ENCODE assay signal across 24 cellular contexts in genomic region chr6:15586528-15586927, GRCh38.
DNase-seq lines count a peak whose midpoint lies in the region; ATAC-seq and TF ChIP-seq lines count a peak whose summit lies in the region.
"Had no signal": no experiment of that assay in that cellular context is flagged by ENCODE, and none has a peak within 500 bp of the region (broad histone marks: within the 10 kb centered on the region; RNA-seq: fewer than 3 reads in every experiment).

No MANE protein-coding gene starts in this region.

- no peak for TF ChIP-seq CTCF in activated CD8-positive, alpha-beta T cell treated with anti-CD3 and anti-CD28 coated beads for 36 hours (IDR thresholded peaks at IDR 0.05)
- no peak for TF ChIP-seq CTCF in brain (conservative IDR thresholded peaks at IDR 0.05)

- POLR2A ChIA-PET in activated CD8-positive, alpha-beta T cell treated with anti-CD3 and anti-CD28 coated beads for 36 hours (lab: Charles Lee): no interaction called here
- POLR2A ChIA-PET in activated CD8-positive, alpha-beta T cell treated with anti-CD3 and anti-CD28 coated beads, Interleukin-2, amount 10 ng/mL, durations not matched to agents 7 days and 5 days (lab: Charles Lee): no interaction called here

- no peaks in the 10 kb centered on the region for H3K9me3 Mint-ChIP-seq in activated CD8-positive, alpha-beta T cell treated with anti-CD3 and anti-CD28 coated beads for 36 hours
- H3K9me3 Mint-ChIP-seq in activated CD8-positive, alpha-beta T cell treated with anti-CD3 and anti-CD28 coated beads, Interleukin-2, amount 10 ng/mL, durations not matched to agents 7 days and 5 days (ENCODE audit: insufficient read depth): no peaks in the 10 kb centered on the region
- H3K9me3 Mint-ChIP-seq in brain: no peaks in the 10 kb centered on the region
- H3K9me3 Mint-ChIP-seq: stimulated activated naive CD8-positive, alpha-beta T cell treated with anti-CD3 and anti-CD28 coated beads, Interleukin-15, amount 100 ng/mL, for 72 hours had no signal

- CTCF ChIA-PET in activated CD8-positive, alpha-beta T cell treated with anti-CD3 and anti-CD28 coated beads for 36 hours (lab: Charles Lee): interaction anchor here (0.6 to 1.1 kb wide), 3 partner anchors 11 to 143 kb away, joined by 3 read pairs; no protein-coding TSS in a partner anchor
- CTCF ChIA-PET in activated CD8-positive, alpha-beta T cell treated with anti-CD3 and anti-CD28 coated beads, Interleukin-2, amount 10 ng/mL, durations not matched to agents 7 days and 5 days (lab: Charles Lee): interaction anchor here (1.1 kb wide), 1 partner anchor 37 kb away, joined by 3 read pairs; no protein-coding TSS in a partner anchor

- H3K4me3 Mint-ChIP-seq in activated CD8-positive, alpha-beta T cell treated with anti-CD3 and anti-CD28 coated beads for 36 hours: no peak overlapping the region
- H3K4me3 Mint-ChIP-seq in activated CD8-positive, alpha-beta T cell treated with anti-CD3 and anti-CD28 coated beads, Interleukin-2, amount 10 ng/mL, durations not matched to agents 7 days and 5 days: no peak overlapping the region
- H3K4me3 Mint-ChIP-seq in brain: peak overlapping the region; percentile 5 to 81 (median 9)
- H3K4me3 Mint-ChIP-seq: stimulated activated naive CD8-positive, alpha-beta T cell treated with anti-CD3 and anti-CD28 coated beads, Interleukin-15, amount 100 ng/mL, for 72 hours; T-helper 17 cell had no signal

- H3K36me3 Mint-ChIP-seq in activated CD8-positive, alpha-beta T cell treated with anti-CD3 and anti-CD28 coated beads for 36 hours (ENCODE audit: low read depth): no peaks in the 10 kb centered on the region
- H3K36me3 Mint-ChIP-seq in activated CD8-positive, alpha-beta T cell treated with anti-CD3 and anti-CD28 coated beads, Interleukin-2, amount 10 ng/mL, durations not matched to agents 7 days and 5 days (ENCODE audit: low read depth): no peaks in the 10 kb centered on the region
- H3K36me3 Mint-ChIP-seq in brain: no peaks in the 10 kb centered on the region

- intact Hi-C loops in activated CD8-positive, alpha-beta T cell treated with anti-CD3 and anti-CD28 coated beads for 36 hours (cut with micrococcal nuclease): no loop called here

- peak; percentile 18 for DNase-seq in activated CD8-positive, alpha-beta T cell treated with anti-CD3 and anti-CD28 coated beads for 36 hours
- DNase-seq in activated CD8-positive, alpha-beta T cell treated with anti-CD3 and anti-CD28 coated beads, Interleukin-2, amount 10 ng/mL, durations not matched to agents 7 days and 5 days: no peak
- DNase-seq in ELR (ENCODE audit: low read depth): peak; percentile 40
- DNase-seq in renal cortical epithelial cell (ENCODE audit: low read depth): peak; percentile 23
- DNase-seq in glomerular visceral epithelial cell (ENCODE audit: extremely low spot score): no peak
- DNase-seq in HPDE6-E6E7 (ENCODE audit: extremely low spot score): no peak
- DNase-seq: activated effector memory CD4-positive, alpha-beta T cell treated with anti-CD3 and anti-CD28 coated beads, Interleukin-2, amount 50 U/mL, for 16 hours; cerebellar nuclear complex; DMS79; dorsolateral prefrontal cortex; left ventricle myocardium inferior; NCI-H1694; NCI-H2171 treated with DMSO at 0.1 percent for 48 hours; NCI-H510A treated with DMSO at 0.1 percent for 48 hours; NK-92 treated with Interleukin-12 subunit alpha and Interleukin-12 subunit beta, amount 100 ng/mL, for 24 hours; PC-3; stimulated activated CD4-positive, alpha-beta T cell treated with anti-CD3 and anti-CD28 coated beads, Interleukin-15, amount 100 ng/mL, for 24 hours; stimulated activated naive CD8-positive, alpha-beta T cell treated with anti-CD3 and anti-CD28 coated beads, Interleukin-15, amount 100 ng/mL, for 72 hours; T-helper 17 cell; thyroid gland had no signal

- ATAC-seq in activated CD8-positive, alpha-beta T cell treated with anti-CD3 and anti-CD28 coated beads for 36 hours: no peak
- ATAC-seq in activated CD8-positive, alpha-beta T cell treated with anti-CD3 and anti-CD28 coated beads, Interleukin-2, amount 10 ng/mL, durations not matched to agents 7 days and 5 days: no peak
- ATAC-seq in GM21515 (IDR thresholded peaks at IDR 0.05; ENCODE audit: unreplicated experiment): no peak
- ATAC-seq: PC-3; Right ventricle myocardium inferior; SK-N-SH treated with all-trans-retinoic acid at 6 μM for 48 hours; stimulated activated naive CD8-positive, alpha-beta T cell treated with anti-CD3 and anti-CD28 coated beads, Interleukin-15, amount 100 ng/mL, for 72 hours; T-helper 17 cell had no signal

- H3K4me1 Mint-ChIP-seq in activated CD8-positive, alpha-beta T cell treated with anti-CD3 and anti-CD28 coated beads for 36 hours (ENCODE audit: low read depth): peaks cover 20% of the 10 kb centered on the region
- peaks cover 9% of the 10 kb centered on the region for H3K4me1 Mint-ChIP-seq in activated CD8-positive, alpha-beta T cell treated with anti-CD3 and anti-CD28 coated beads, Interleukin-2, amount 10 ng/mL, durations not matched to agents 7 days and 5 days (ENCODE audit: low read depth)
- peaks cover 17% of the 10 kb centered on the region for H3K4me1 Mint-ChIP-seq in brain

- no peaks in the 10 kb centered on the region for H3K27me3 Mint-ChIP-seq in activated CD8-positive, alpha-beta T cell treated with anti-CD3 and anti-CD28 coated beads for 36 hours
- H3K27me3 Mint-ChIP-seq in activated CD8-positive, alpha-beta T cell treated with anti-CD3 and anti-CD28 coated beads, Interleukin-2, amount 10 ng/mL, durations not matched to agents 7 days and 5 days (ENCODE audit: low read depth): no peaks in the 10 kb centered on the region
- H3K27me3 Mint-ChIP-seq in brain: no peaks in the 10 kb centered on the region
- H3K27me3 Mint-ChIP-seq: stimulated activated naive CD8-positive, alpha-beta T cell treated with anti-CD3 and anti-CD28 coated beads, Interleukin-15, amount 100 ng/mL, for 72 hours; T-helper 17 cell had no signal

- H3K27ac Mint-ChIP-seq in activated CD8-positive, alpha-beta T cell treated with anti-CD3 and anti-CD28 coated beads for 36 hours: no peak overlapping the region
- H3K27ac Mint-ChIP-seq in activated CD8-positive, alpha-beta T cell treated with anti-CD3 and anti-CD28 coated beads, Interleukin-2, amount 10 ng/mL, durations not matched to agents 7 days and 5 days: no peak overlapping the region
- H3K27ac Mint-ChIP-seq in brain: peak overlapping the region in 3 of 5 experiments; percentile 12 to 38 (median 19)
- H3K27ac Mint-ChIP-seq: T-helper 17 cell had no signal

Comparison
In these comparisons a context has a peak if more than half of its experiments do, and no peak if none do; other contexts are left out.
1. DNase-seq: peak in activated CD8-positive, alpha-beta T cell treated with anti-CD3 and anti-CD28 coated beads for 36 hours (single experiment), ELR (single experiment) and renal cortical epithelial cell (single experiment); none in activated CD8-positive, alpha-beta T cell treated with anti-CD3 and anti-CD28 coated beads, Interleukin-2, amount 10 ng/mL, durations not matched to agents 7 days and 5 days (single experiment), glomerular visceral epithelial cell (single experiment) and HPDE6-E6E7 (single experiment).
2. H3K27ac Mint-ChIP-seq: peak in brain (3 of 5); none in activated CD8-positive, alpha-beta T cell treated with anti-CD3 and anti-CD28 coated beads for 36 hours (single experiment) and activated CD8-positive, alpha-beta T cell treated with anti-CD3 and anti-CD28 coated beads, Interleukin-2, amount 10 ng/mL, durations not matched to agents 7 days and 5 days (single experiment).
3. H3K4me3 Mint-ChIP-seq: peak in brain (5 of 5); none in activated CD8-positive, alpha-beta T cell treated with anti-CD3 and anti-CD28 coated beads for 36 hours (single experiment) and activated CD8-positive, alpha-beta T cell treated with anti-CD3 and anti-CD28 coated beads, Interleukin-2, amount 10 ng/mL, durations not matched to agents 7 days and 5 days (single experiment).